ENCODE assay signal across 27 cellular contexts in the genomic region with DNA sequence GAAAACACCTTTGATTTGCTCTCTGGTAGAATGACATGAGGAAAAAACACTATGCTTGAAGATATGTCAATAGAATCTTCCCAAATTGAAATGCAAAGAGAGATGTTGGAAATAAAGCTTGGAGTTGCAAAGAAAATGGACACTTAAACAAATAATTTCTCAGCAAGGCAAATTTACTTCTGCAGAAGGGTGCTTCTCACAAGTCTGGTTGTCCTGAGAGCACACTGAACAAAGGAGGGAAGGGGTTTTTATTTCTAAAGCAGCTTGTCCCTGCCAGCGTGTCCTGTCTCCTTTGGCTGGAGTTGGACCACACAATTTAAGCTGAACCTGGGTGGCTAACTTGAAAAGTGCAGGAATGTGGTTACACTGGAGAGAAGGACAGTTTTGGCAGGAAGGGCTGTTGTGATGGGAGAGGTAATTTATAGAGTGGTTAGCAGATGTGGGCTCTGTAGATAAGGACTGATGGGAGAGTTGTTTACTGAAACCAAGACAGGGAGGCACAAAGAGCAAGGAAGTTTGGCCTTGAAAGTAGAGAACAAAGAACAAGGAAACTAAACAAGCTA.
"Had no signal": no experiment of that assay in that cellular context is flagged by ENCODE, and none has a peak within 500 bp of the region (broad histone marks: within the 10 kb centered on the region; RNA-seq: fewer than 3 reads in every experiment).

No MANE protein-coding gene starts in this region.

- H3K4me1 ChIP-seq: heart right ventricle, left lung, lower lobe of right lung had no signal

- H3K27ac Mint-ChIP-seq: activated CD4-positive, alpha-beta T cell treated with anti-CD3 and anti-CD28 coated beads for 36 hours; activated naive CD4-positive, alpha-beta T cell treated with anti-CD3 and anti-CD28 coated beads, Interleukin-2, amount 50 U/mL, for 72 hours; activated T-cell treated with anti-CD3 and anti-CD28 coated beads, Interleukin-2, amount 50 U/mL, for 72 hours; dendritic cell treated with granulocyte-macrophage colony-stimulating factor and Interleukin-4, amounts not matched to agents 40 ng/mL and 50 ng/mL, for 4 days; endodermal cell; natural killer cell treated with Interleukin-12 subunit alpha and Interleukin-12 subunit beta and Interleukin-15 and Interleukin-18, amount 100 ng/mL, for 72 hours; progenitor cell of endocrine pancreas; stimulated activated naive CD8-positive, alpha-beta T cell treated with anti-CD3 and anti-CD28 coated beads, Interleukin-15, Interleukin-2, amounts not matched to agents 100 ng/mL and 50 ng/mL, for 24 hours had no signal

- H3K9me3 ChIP-seq: ovary had no signal

- H3K36me3 ChIP-seq: heart right ventricle, left lung, lower lobe of right lung, neutrophil, ovary, thoracic aorta had no signal

- DNase-seq: activated CD4-positive, alpha-beta T cell treated with anti-CD3 and anti-CD28 coated beads for 36 hours; activated CD4-positive, alpha-beta T cell treated with anti-CD3 and anti-CD28 coated beads, Interleukin-2, amount 50 U/mL, for 4 hours; activated CD4-positive, CD25-positive, alpha-beta regulatory T cell; activated naive CD4-positive, alpha-beta T cell; activated T-cell treated with anti-CD3 and anti-CD28 coated beads for 4 hours; activated T-cell treated with anti-CD3 and anti-CD28 coated beads, Interleukin-2, amount 50 U/mL, for 72 hours; endodermal cell; foreskin fibroblast; heart right ventricle; left lung; lower lobe of right lung; mucosa of descending colon; ovary; stimulated activated CD4-positive, alpha-beta T cell treated with anti-CD3 and anti-CD28 coated beads, Interleukin-12 subunit alpha, Interleukin-12 subunit beta, amount 100 ng/mL, for 4 hours; stimulated activated CD4-positive, alpha-beta T cell treated with anti-CD3 and anti-CD28 coated beads, Interleukin-4, amount 100 ng/mL, for 1 hour; trophoblast cell had no signal

- H3K4me3 ChIP-seq: heart right ventricle, left lung, lower lobe of right lung, mucosa of descending colon, ovary, skin epidermis, thoracic aorta had no signal

- H3K27me3 ChIP-seq: heart right ventricle, left lung, neutrophil, ovary had no signal

- H3K4me3 Mint-ChIP-seq: activated CD4-positive, alpha-beta T cell treated with anti-CD3 and anti-CD28 coated beads for 36 hours; activated T-cell treated with anti-CD3 and anti-CD28 coated beads, Interleukin-2, amount 50 U/mL, for 72 hours; central memory CD8-positive, alpha-beta T cell; dendritic cell treated with granulocyte-macrophage colony-stimulating factor and Interleukin-4, amounts not matched to agents 40 ng/mL and 50 ng/mL, for 4 days; endodermal cell; natural killer cell treated with Interleukin-12 subunit alpha and Interleukin-12 subunit beta and Interleukin-15 and Interleukin-18, amount 100 ng/mL, for 72 hours; stimulated activated naive CD8-positive, alpha-beta T cell treated with anti-CD3 and anti-CD28 coated beads, Interleukin-15, Interleukin-2, amounts not matched to agents 100 ng/mL and 50 ng/mL, for 24 hours had no signal

- H3K27me3 Mint-ChIP-seq: activated CD4-positive, alpha-beta T cell treated with anti-CD3 and anti-CD28 coated beads for 36 hours; central memory CD8-positive, alpha-beta T cell; dendritic cell treated with granulocyte-macrophage colony-stimulating factor and Interleukin-4, amounts not matched to agents 40 ng/mL and 50 ng/mL, for 4 days; natural killer cell treated with Interleukin-12 subunit alpha and Interleukin-12 subunit beta and Interleukin-15 and Interleukin-18, amount 100 ng/mL, for 72 hours; progenitor cell of endocrine pancreas; stimulated activated naive CD8-positive, alpha-beta T cell treated with anti-CD3 and anti-CD28 coated beads, Interleukin-15, Interleukin-2, amounts not matched to agents 100 ng/mL and 50 ng/mL, for 24 hours had no signal

- ATAC-seq: activated CD4-positive, alpha-beta T cell treated with anti-CD3 and anti-CD28 coated beads for 36 hours; activated naive CD4-positive, alpha-beta T cell treated with anti-CD3 and anti-CD28 coated beads, Interleukin-2, amount 50 U/mL, for 72 hours; activated T-cell treated with anti-CD3 and anti-CD28 coated beads, Interleukin-2, amount 50 U/mL, for 72 hours; esophagus mucosa; heart right ventricle; left lung; lower lobe of right lung; mucosa of descending colon; natural killer cell treated with Interleukin-12 subunit alpha and Interleukin-12 subunit beta and Interleukin-15 and Interleukin-18, amount 100 ng/mL, for 72 hours; sciatic nerve had no signal

- H3K27ac ChIP-seq: heart right ventricle, left lung, lower lobe of right lung, neutrophil, ovary, skin epidermis, thoracic aorta had no signal

- H3K4me1 Mint-ChIP-seq: activated CD4-positive, alpha-beta T cell treated with anti-CD3 and anti-CD28 coated beads for 36 hours; central memory CD8-positive, alpha-beta T cell; endodermal cell had no signal
